ENCODE assay signal across 8 cellular contexts in genomic region chr3:42012935-42013651, GRCh38. TPM values are rescaled to one million over a fixed set of nuclear protein-coding genes. Genes with fewer than 3 reads are reported as not detected.
DNase-seq lines count a peak whose midpoint lies in the region; ATAC-seq and TF ChIP-seq lines count a peak whose summit lies in the region.

No MANE protein-coding gene starts in this region.

- H3K4me2 ChIP-seq in mesenchymal stem cell (ENCODE audit: low read length, poor library complexity, severe bottlenecking): peak overlapping the region; percentile 93

- H3K23ac ChIP-seq in mesenchymal stem cell (ENCODE audit: low read length in 2 of 2): no peak overlapping the region

- peak overlapping the region; percentile 93 for H3K27ac Mint-ChIP-seq in activated CD8-positive, alpha-beta T cell treated with anti-CD3 and anti-CD28 coated beads for 36 hours

- H2BK120ac ChIP-seq in mesenchymal stem cell (ENCODE audit: low read depth, low read length): peak overlapping the region; percentile 38

- peaks cover 20% of the 10 kb centered on the region for H3K4me1 ChIP-seq in effector memory CD4-positive, alpha-beta T cell (ENCODE audit: control insufficient read depth, insufficient read depth, low read length, poor library complexity, severe bottlenecking)
- H3K4me1 ChIP-seq in mesenchymal stem cell (ENCODE audit: control insufficient read depth, insufficient read depth, low read depth, low read length): peaks cover 9% of the 10 kb centered on the region

- H3K36me3 Mint-ChIP-seq in activated CD8-positive, alpha-beta T cell treated with anti-CD3 and anti-CD28 coated beads for 36 hours (ENCODE audit: low read depth): peaks cover 3% of the 10 kb centered on the region

- ATAC-seq in GM18505 (IDR thresholded peaks at IDR 0.05; ENCODE audit: unreplicated experiment): peak; percentile 65
- ATAC-seq in HG02885 (IDR thresholded peaks at IDR 0.05; ENCODE audit: poor library complexity, unreplicated experiment): peak; percentile 72
- ATAC-seq in activated CD8-positive, alpha-beta T cell treated with anti-CD3 and anti-CD28 coated beads for 36 hours: peak; percentile 75

- peaks cover 38% of the 10 kb centered on the region for H3K4me1 Mint-ChIP-seq in activated CD8-positive, alpha-beta T cell treated with anti-CD3 and anti-CD28 coated beads for 36 hours (ENCODE audit: low read depth)

- no peaks in the 10 kb centered on the region for H3K27me3 Mint-ChIP-seq in activated CD8-positive, alpha-beta T cell treated with anti-CD3 and anti-CD28 coated beads for 36 hours

- POLR2A ChIA-PET in activated CD8-positive, alpha-beta T cell treated with anti-CD3 and anti-CD28 coated beads for 36 hours (lab: Charles Lee): interaction anchor here (1.2 to 1.9 kb wide), 4 partner anchors 8 to 81 kb away, joined by 3 to 7 read pairs (median 4); no protein-coding TSS in a partner anchor

- intact Hi-C loops in activated CD8-positive, alpha-beta T cell treated with anti-CD3 and anti-CD28 coated beads for 36 hours (cut with micrococcal nuclease): loop anchor here (5.0 kb wide), 2 partner anchors 51 to 79 kb away; partner anchors contain the start of genes TRAK1 and ULK4

- peak overlapping the region; percentile 70 for H3K27ac ChIP-seq in effector memory CD4-positive, alpha-beta T cell (ENCODE audit: insufficient read depth, low read length, poor library complexity, severe bottlenecking)
- peak overlapping the region; percentile 8 for H3K27ac ChIP-seq in mesenchymal stem cell (ENCODE audit: low read length, poor library complexity, severe bottlenecking)

- H3K9me3 ChIP-seq in effector memory CD4-positive, alpha-beta T cell (ENCODE audit: control insufficient read depth, low read length): no peaks in the 10 kb centered on the region
- H3K9me3 ChIP-seq in mesenchymal stem cell (ENCODE audit: control insufficient read depth, low read length): no peaks in the 10 kb centered on the region

- peak overlapping the region; percentile 90 for H4K91ac ChIP-seq in mesenchymal stem cell (ENCODE audit: low read length)

- H2BK15ac ChIP-seq in mesenchymal stem cell (ENCODE audit: low read depth, poor library complexity, severe bottlenecking): peak overlapping the region; percentile 95

- peaks cover 7% of the 10 kb centered on the region for H3K79me1 ChIP-seq in mesenchymal stem cell (replicated peaks; ENCODE audit: low read length, poor library complexity, severe bottlenecking)

- WGBS in mesenchymal stem cell: 3% methylated on average over 30 of the region's 51 CpGs

- no peaks in the 10 kb centered on the region for H3K36me3 ChIP-seq in effector memory CD4-positive, alpha-beta T cell (ENCODE audit: control insufficient read depth, insufficient read depth, low read length)
- no peaks in the 10 kb centered on the region for H3K36me3 ChIP-seq in mesenchymal stem cell (ENCODE audit: control insufficient read depth in 1 of 2, insufficient read depth in 2 of 2, low read depth in 1 of 2, low read length in 2 of 2)

- no peak overlapping the region for H2BK5ac ChIP-seq in mesenchymal stem cell (ENCODE audit: low read depth, low read length, poor library complexity, severe bottlenecking)

- peak; percentile 71 for TF ChIP-seq POLR2A in GM18505 (IDR thresholded peaks at IDR 0.05; ENCODE audit: borderline replicate concordance, extremely low read depth, insufficient read depth, insufficient read length)

- no peak overlapping the region for H2AK5ac ChIP-seq in mesenchymal stem cell (ENCODE audit: low read length, severe bottlenecking)

- DNase-seq in 8988T (peak; percentile 93), NCI-H526 (lab: John Stamatoyannopoulos, UW) (peak; percentile 87 to 91), mesenchymal stem cell (peak; percentile 70)
- DNase-seq in activated CD8-positive, alpha-beta T cell treated with anti-CD3 and anti-CD28 coated beads for 36 hours: peak; percentile 75
- DNase-seq in effector memory CD4-positive, alpha-beta T cell: peak; percentile 58 to 66 (median 62)
- peak; percentile 48 for DNase-seq in stimulated activated CD8-positive, alpha-beta memory T cell treated with anti-CD3 and anti-CD28 coated beads, Interleukin-12 subunit alpha, Interleukin-12 subunit beta, amount 100 ng/mL, for 24 hours (ENCODE audit: extremely low read depth)

- peak overlapping the region; percentile 69 to 89 for H3K18ac ChIP-seq in mesenchymal stem cell (ENCODE audit: low read depth in 1 of 2, low read length in 2 of 2)

- H2AFZ ChIP-seq in mesenchymal stem cell (ENCODE audit: low read depth, low read length): peak overlapping the region; percentile 72

- peak overlapping the region in 1 of 2 experiments; percentile 78 for H2BK12ac ChIP-seq in mesenchymal stem cell (ENCODE audit: low read length in 2 of 2)

- no peaks in the 10 kb centered on the region for H3K27me3 ChIP-seq in effector memory CD4-positive, alpha-beta T cell (replicated peaks; ENCODE audit: control insufficient read depth, insufficient read depth, low read length, poor library complexity, severe bottlenecking)
- no peaks in the 10 kb centered on the region for H3K27me3 ChIP-seq in mesenchymal stem cell (ENCODE audit: control insufficient read depth in 1 of 2, insufficient read depth in 1 of 2, low read length in 2 of 2)

- peak overlapping the region in 1 of 2 experiments; percentile 61 for H3K14ac ChIP-seq in mesenchymal stem cell (ENCODE audit: low read length in 2 of 2)

- peak overlapping the region; percentile 80 for H3K4me3 Mint-ChIP-seq in activated CD8-positive, alpha-beta T cell treated with anti-CD3 and anti-CD28 coated beads for 36 hours

- H3K4me3 ChIP-seq in effector memory CD4-positive, alpha-beta T cell (ENCODE audit: insufficient read depth, low read depth, low read length, poor library complexity, severe bottlenecking): peak overlapping the region; percentile 60
- H3K4me3 ChIP-seq in mesenchymal stem cell (ENCODE audit: insufficient read depth in 1 of 2, low read depth in 1 of 2, low read length in 2 of 2): peak overlapping the region; percentile 82 to 92

- H4K8ac ChIP-seq in mesenchymal stem cell (ENCODE audit: low read length): peak overlapping the region; percentile 90

- no peaks in the 10 kb centered on the region for H3K9me3 Mint-ChIP-seq in activated CD8-positive, alpha-beta T cell treated with anti-CD3 and anti-CD28 coated beads for 36 hours

- peak overlapping the region; percentile 93 for H3K9ac ChIP-seq in mesenchymal stem cell (ENCODE audit: low read length)

- CTCF ChIA-PET in activated CD8-positive, alpha-beta T cell treated with anti-CD3 and anti-CD28 coated beads for 36 hours (lab: Charles Lee): interaction anchor here (1.5 to 2.2 kb wide), 2 partner anchors 83 to 87 kb away, joined by 3 to 13 read pairs; no protein-coding TSS in a partner anchor

- H3K4ac ChIP-seq in mesenchymal stem cell (ENCODE audit: low read depth in 1 of 2, low read length in 2 of 2): peak overlapping the region in 1 of 2 experiments; percentile 60

- TF ChIP-seq CTCF in activated CD8-positive, alpha-beta T cell treated with anti-CD3 and anti-CD28 coated beads for 36 hours (IDR thresholded peaks at IDR 0.05): no peak

RNA-seq across cellular contexts. Expression of gene ULK4, which starts 51.2 kb away (rescaled TPM):
- total RNA-seq in activated CD8-positive, alpha-beta T cell treated with anti-CD3 and anti-CD28 coated beads for 36 hours: 1 to 10 TPM; 6.8 to 6.9 TPM
- polyA plus RNA-seq in mesenchymal stem cell (2013, experiment 1 of 2): 1.8 TPM
- polyA plus RNA-seq in mesenchymal stem cell (2013, experiment 2 of 2): 2.2 TPM

Comparison
In these comparisons a context has a peak if more than half of its experiments do, and no peak if none do; other contexts are left out.
1. Peak in every context shown above with its lines: DNase-seq, ATAC-seq, H3K4me3 ChIP-seq and H3K27ac ChIP-seq.